8 cellular contexts compared by ENCODE assay signal in the genomic region with DNA sequence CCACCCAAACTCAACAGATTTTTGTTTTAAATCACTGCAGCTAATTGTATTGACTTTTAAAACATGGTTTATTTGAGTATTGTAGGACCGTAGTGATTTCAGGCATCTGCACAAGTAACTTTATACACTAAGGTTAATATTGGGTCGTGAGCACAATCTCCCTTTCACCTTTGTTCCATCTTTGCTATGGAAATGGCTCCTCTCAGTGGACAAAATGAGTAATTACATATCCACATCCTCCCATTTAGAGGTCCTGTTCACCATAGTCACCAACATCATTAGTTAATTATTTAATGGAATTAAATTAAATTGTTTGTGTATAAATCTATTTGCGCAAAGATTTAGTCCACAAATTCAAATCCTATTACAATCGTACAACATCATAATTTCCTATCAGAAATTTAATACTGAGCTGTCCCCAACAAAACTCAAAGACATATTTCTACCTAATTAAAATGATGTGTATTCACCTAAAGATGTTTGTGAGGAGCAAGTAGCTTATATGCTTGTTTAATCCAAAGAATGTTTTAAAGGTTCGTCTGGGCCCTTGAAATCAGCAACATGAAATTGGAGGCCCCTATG.
DNase-seq lines count a peak whose midpoint lies in the region; ATAC-seq, FAIRE-seq and TF ChIP-seq lines count a peak whose summit lies in the region.

No MANE protein-coding gene starts in this region.

- CTCF ChIA-PET in A549 (lab: Yijun Ruan, JAX), result interaction anchor here (0.5 to 6.4 kb wide), 48 partner anchors 8 to 911 kb away, joined by 3 to 102 read pairs (median 3); a partner anchor contains a TSS

- peak; percentile 91 to 93 for TF ChIP-seq RAD21 in A549 (conservative IDR thresholded peaks at IDR 0.05 in 1 of 2, IDR thresholded peaks at IDR 0.05 in 1 of 2)

- DNase-seq in A549 (ENCODE audit: low read depth in 1 of 2, low spot score in 1 of 2), result peak; percentile 31 to 49
- DNase-seq in GM10266 (ENCODE audit: extremely low spot score), result peak; percentile 53
- DNase-seq in LHCN-M2 (ENCODE audit: low read depth), result peak; percentile 82
- peak; percentile 90 for DNase-seq in fibroblast of peridontal ligament (ENCODE audit: extremely low read depth)
- no peak for DNase-seq in ovary

- intact Hi-C loops in ovary (cut with DNase I), result loop anchor here (5.0 to 10.0 kb wide), 8 partner anchors 377 to 910 kb away; a partner anchor contains a TSS

- TF ChIP-seq EP300 in A549 (IDR thresholded peaks at IDR 0.05) (no peak), ovary (IDR thresholded peaks at IDR 0.05) (no peak)

- TF ChIP-seq CTCF in A549 (IDR thresholded peaks at IDR 0.05) (peak; percentile 85), GM10266 (IDR thresholded peaks at IDR 0.05; ENCODE audit: control insufficient read depth, insufficient read depth, low read depth, missing control alignments) (peak; percentile 68), ovary (IDR thresholded peaks at IDR 0.05) (peak; percentile 55 to 93 (median 88))

- 2% methylated on average over 5 of the region's 5 CpGs for WGBS in A549 (ENCODE audit: missing lambda C conversion rate)
- WGBS in ovary, 3 donors, result 1 to 2% (median 2%) methylated on average over 5 of the region's 5 CpGs

- POLR2A ChIA-PET in A549 (lab: Yijun Ruan, JAX), result no interaction called here

- H3K4me3 ChIP-seq in A549 (no peak overlapping the region), ovary (no peak overlapping the region)

- H3K4me2 ChIP-seq in A549, result no peak overlapping the region

- H3K27ac ChIP-seq in A549 (no peak overlapping the region), ovary (no peak overlapping the region)

- H3K4me1 ChIP-seq in A549 (peaks cover 7% of the 10 kb centered on the region; the same call in 1 of the 3 replicates), ovary (ENCODE audit: insufficient read depth) (peaks cover 2% of the 10 kb centered on the region)

- TF ChIP-seq POLR2A in A549 (IDR thresholded peaks at IDR 0.05; ENCODE audit: low read length) (no peak), ovary (IDR thresholded peaks at IDR 0.05) (no peak)

- no peaks in the 10 kb centered on the region for H3K27me3 ChIP-seq in ovary

- peak; percentile 93 for FAIRE-seq in A549 (lab: Jason Lieb, UNC)

- no peaks in the 10 kb centered on the region for H3K36me3 ChIP-seq in ovary

- ATAC-seq in A549, result peak; percentile 73 to 89; a peak in 5 of 6 replicates
- peak; percentile 84 for ATAC-seq in SK-N-SH treated with all-trans-retinoic acid at 6 μM for 48 hours
- no peak for ATAC-seq in GM21367 (IDR thresholded peaks at IDR 0.05; ENCODE audit: unreplicated experiment)
- ATAC-seq in HG02610 (IDR thresholded peaks at IDR 0.05; ENCODE audit: unreplicated experiment), result no peak

- no peaks in the 10 kb centered on the region; the same call in 2 of the 3 replicates for H3K9me3 ChIP-seq in A549
- no peaks in the 10 kb centered on the region for H3K9me3 ChIP-seq in ovary

TF ChIP-seq in A549, 52 proteins besides CTCF, POLR2A, EP300 and RAD21:
- TF ChIP-seq RNF2 (IDR thresholded peaks at IDR 0.05; ENCODE audit: borderline replicate concordance, low read depth) (no peak), SMC3 (IDR thresholded peaks at IDR 0.05) (peak; percentile 88)

TF ChIP-seq in SK-N-SH treated with all-trans-retinoic acid at 6 μM for 48 hours, 23 proteins besides CTCF, POLR2A, EP300 and RAD21:
- TF ChIP-seq GLIS3 (CRISPR knock-in tag; IDR thresholded peaks at IDR 0.05) (no peak), ZFP3 (CRISPR knock-in tag; IDR thresholded peaks at IDR 0.05) (no peak)

Comparison
In these comparisons a context has a peak if more than half of its experiments do, and no peak if none do; other contexts are left out.
1. ATAC-seq: peak in A549 (2 of 2) and SK-N-SH treated with all-trans-retinoic acid at 6 μM for 48 hours (single experiment); none in GM21367 (single experiment) and HG02610 (single experiment).
2. DNase-seq: peak in A549 (2 of 2), GM10266 (single experiment), LHCN-M2 (single experiment) and fibroblast of peridontal ligament (single experiment); none in ovary (0 of 5).
3. Peak in every context shown above with its lines, with median percentiles within 50 percentile points of each other: CTCF ChIP-seq.